In genomic region chr5:86869268-86869667, GRCh38 we compare ENCODE assay signal across 17 cellular contexts.
"Had no signal": no experiment of that assay in that cellular context is flagged by ENCODE, and none has a peak within 500 bp of the region (broad histone marks: within the 10 kb centered on the region; RNA-seq: fewer than 3 reads in every experiment).

No MANE protein-coding gene starts in this region.

- H3K27me3 ChIP-seq: body of pancreas, gastrocnemius medialis, pancreas, stomach had no signal

- H3K4me3 ChIP-seq: body of pancreas, gastrocnemius medialis, pancreas, stomach, thoracic aorta, upper lobe of right lung had no signal

- H3K9me3 ChIP-seq: body of pancreas, gastrocnemius medialis, pancreas, stomach, thoracic aorta, upper lobe of right lung had no signal

- ATAC-seq: body of pancreas, gastrocnemius medialis, left lobe of liver, pancreas, sciatic nerve, upper lobe of right lung had no signal

- H3K4me1 ChIP-seq: body of pancreas, pancreas, stomach, upper lobe of right lung had no signal

- H3K27ac ChIP-seq: body of pancreas, gastrocnemius medialis, pancreas, stomach, thoracic aorta, upper lobe of right lung had no signal

- DNase-seq: activated CD4-positive, alpha-beta T cell treated with anti-CD3 and anti-CD28 coated beads, Interleukin-2, amount 10 ng/mL, durations not matched to agents 7 days and 5 days; activated CD4-positive, CD25-positive, alpha-beta regulatory T cell; activated CD8-positive, alpha-beta memory T cell treated with anti-CD3 and anti-CD28 coated beads for 24 hours; activated gamma-delta T cell treated with Interleukin-2 at 50 U/mL for 16 hours; amniotic stem cell; body of pancreas; caudate nucleus; erythroblast; gastrocnemius medialis; islet precursor cell; naive B cell; pancreas; stomach; upper lobe of right lung had no signal

- H3K36me3 ChIP-seq: gastrocnemius medialis, pancreas, stomach, thoracic aorta, upper lobe of right lung had no signal
